In the genomic region with DNA sequence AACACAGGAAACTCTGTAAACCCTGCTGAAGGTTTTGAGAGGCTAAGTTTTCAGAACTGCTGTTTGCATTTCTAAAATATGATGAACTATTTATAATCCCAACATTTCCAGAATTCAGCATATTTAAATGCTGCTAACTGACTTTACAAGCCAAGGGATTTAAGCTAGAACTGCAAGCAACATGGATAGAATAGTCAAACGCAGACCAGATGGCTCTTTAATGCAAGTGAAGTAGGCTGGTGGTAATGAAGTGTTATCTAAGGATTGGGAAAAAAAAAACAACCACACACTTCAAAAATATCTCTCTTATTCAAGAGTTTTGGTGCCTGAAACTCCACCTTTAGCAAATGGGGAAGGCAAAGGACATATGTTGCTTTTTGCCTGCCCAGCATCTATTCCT, we compare ENCODE assay signal across 18 cellular contexts.
"Had no signal": no experiment of that assay in that cellular context is flagged by ENCODE, and none has a peak within 500 bp of the region (broad histone marks: within the 10 kb centered on the region; RNA-seq: fewer than 3 reads in every experiment).

No MANE protein-coding gene starts in this region.

- H3K4me3 ChIP-seq: left lung, sigmoid colon, stomach, thoracic aorta had no signal

- H3K27ac Mint-ChIP-seq: activated naive CD8-positive, alpha-beta T cell treated with anti-CD3 and anti-CD28 coated beads, Interleukin-2, amount 10 ng/mL, durations not matched to agents 7 days and 5 days; memory B cell; natural killer cell had no signal

- H2AFZ ChIP-seq: parathyroid adenoma had no signal

- DNase-seq: activated CD4-positive, alpha-beta T cell treated with anti-CD3 and anti-CD28 coated beads for 1 hour; activated CD4-positive, alpha-beta T cell treated with anti-CD3 and anti-CD28 coated beads, Interleukin-2, amount 50 U/mL, for 4 hours; activated naive CD4-positive, alpha-beta T cell; activated naive CD8-positive, alpha-beta T cell treated with anti-CD3 and anti-CD28 coated beads, Interleukin-2, amount 10 ng/mL, durations not matched to agents 7 days and 5 days; activated T-cell treated with anti-CD3 and anti-CD28 coated beads for 4 hours; brain microvascular endothelial cell; cerebellar nuclear complex; effector CD8-positive, alpha-beta T cell; kidney; left lung; natural killer cell; sigmoid colon; stimulated activated CD4-positive, alpha-beta T cell treated with anti-CD3 and anti-CD28 coated beads, Interleukin-1b, Interleukin-23, amount 100 ng/mL, for 48 hours; stomach had no signal

- H3K36me3 ChIP-seq: brain microvascular endothelial cell, left lung, neutrophil, sigmoid colon, stomach, thoracic aorta had no signal

- H3K4me1 Mint-ChIP-seq: activated naive CD8-positive, alpha-beta T cell treated with anti-CD3 and anti-CD28 coated beads, Interleukin-2, amount 10 ng/mL, durations not matched to agents 7 days and 5 days; memory B cell; natural killer cell had no signal

- H3K4me1 ChIP-seq: left lung, parathyroid adenoma had no signal

- H3K27me3 ChIP-seq: brain microvascular endothelial cell, left lung, neutrophil, sigmoid colon, stomach had no signal

- H3K4me3 Mint-ChIP-seq: activated naive CD8-positive, alpha-beta T cell treated with anti-CD3 and anti-CD28 coated beads, Interleukin-2, amount 10 ng/mL, durations not matched to agents 7 days and 5 days; memory B cell; natural killer cell had no signal

- FAIRE-seq: kidney had no signal

- H3K9me3 ChIP-seq: left lung, neutrophil, sigmoid colon, stomach, thoracic aorta had no signal

- H3K27ac ChIP-seq: brain microvascular endothelial cell, left lung, neutrophil, parathyroid adenoma, stomach, thoracic aorta had no signal

- ATAC-seq: left lung, natural killer cell had no signal

- H3K36me3 Mint-ChIP-seq: activated naive CD8-positive, alpha-beta T cell treated with anti-CD3 and anti-CD28 coated beads, Interleukin-2, amount 10 ng/mL, durations not matched to agents 7 days and 5 days; memory B cell; natural killer cell had no signal

- H3K9me3 Mint-ChIP-seq: activated naive CD8-positive, alpha-beta T cell treated with anti-CD3 and anti-CD28 coated beads, Interleukin-2, amount 10 ng/mL, durations not matched to agents 7 days and 5 days; memory B cell; natural killer cell had no signal

- H3K9ac ChIP-seq: parathyroid adenoma had no signal

- H3K79me2 ChIP-seq: parathyroid adenoma had no signal
